Comparison of ENCODE assay signal across 9 cellular contexts in the genomic region with DNA sequence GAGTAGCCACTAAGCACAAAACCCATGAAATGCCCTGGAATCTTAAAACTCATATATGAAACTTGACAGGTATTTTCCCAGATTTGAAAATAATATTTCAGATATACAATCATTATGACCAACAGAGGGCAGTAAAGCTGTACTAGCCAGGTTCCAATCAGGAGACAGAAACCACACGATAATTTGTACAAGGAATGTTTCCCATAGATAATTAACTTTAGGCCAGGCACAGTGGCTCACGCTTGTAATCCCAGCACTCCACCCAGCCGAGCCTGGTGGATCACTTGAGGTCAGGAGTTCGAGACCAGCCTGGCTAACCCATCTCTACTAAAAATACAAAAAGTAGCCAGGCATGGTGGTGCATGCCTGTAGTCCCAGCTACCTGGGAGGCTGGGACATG. TPM values are rescaled to one million over a fixed set of nuclear protein-coding genes. Genes with fewer than 3 reads are reported as not detected.
DNase-seq lines count a peak whose midpoint lies in the region; ATAC-seq, FAIRE-seq and TF ChIP-seq lines count a peak whose summit lies in the region.
"Had no signal": no experiment of that assay in that cellular context is flagged by ENCODE, and none has a peak within 500 bp of the region (broad histone marks: within the 10 kb centered on the region; RNA-seq: fewer than 3 reads in every experiment).

No MANE protein-coding gene starts in this region.

- H3K4me1 Mint-ChIP-seq in activated naive CD8-positive, alpha-beta T cell treated with anti-CD3 and anti-CD28 coated beads, Interleukin-2, amount 50 U/mL, for 24 hours = peaks cover 8% of the 10 kb centered on the region

- H3K27me3 Mint-ChIP-seq in activated naive CD8-positive, alpha-beta T cell treated with anti-CD3 and anti-CD28 coated beads, Interleukin-2, amount 50 U/mL, for 24 hours = peaks cover 12% of the 10 kb centered on the region

- H3K79me2 ChIP-seq in OCI-LY7 (ENCODE audit: insufficient read depth, low read depth, low read length) = no peaks in the 10 kb centered on the region

- H3K4me3 ChIP-seq in A549 = no peak overlapping the region
- H3K4me3 ChIP-seq in OCI-LY7 (ENCODE audit: low read depth, low read length, poor library complexity, severe bottlenecking) = no peak overlapping the region
- H3K4me3 ChIP-seq in fibroblast of pulmonary artery (replicated peaks; ENCODE audit: low read depth, low read length) = no peak overlapping the region

- no peaks in the 10 kb centered on the region for H4K20me1 ChIP-seq in OCI-LY7 (ENCODE audit: insufficient read depth, low read length)

- BruUV-seq in OCI-LY7 (replicated peaks; lab: Mats Ljungman, UMichigan) = no TSS peak

- DNase-seq in A549 (ENCODE audit: low read depth in 1 of 2, low spot score in 1 of 2) (peak; percentile 37 to 46), OCI-LY7 (ENCODE audit: low spot score) (peak; percentile 36), fibroblast of pulmonary artery (ENCODE audit: low read depth) (peak; percentile 30), NCI-H128 (lab: John Stamatoyannopoulos, UW; ENCODE audit: unreplicated experiment) (no peak)
- no peak for DNase-seq in activated naive CD8-positive, alpha-beta T cell treated with anti-CD3 and anti-CD28 coated beads, Interleukin-2, amount 50 U/mL, for 24 hours
- DNase-seq: activated CD4-positive, alpha-beta T cell treated with anti-CD3 and anti-CD28 coated beads for 36 hours had no signal

- POLR2A ChIA-PET in A549 (lab: Yijun Ruan, JAX) = interaction anchor here (1.5 kb wide), 1 partner anchor 31 kb away, joined by 5 read pairs; a partner anchor contains a TSS
- POLR2A ChIA-PET in OCI-LY7 (lab: Charles Lee) = no interaction called here

- H3K4me2 ChIP-seq in A549 (no peak overlapping the region), OCI-LY7 (ENCODE audit: low read length) (no peak overlapping the region)

- no peak for TF ChIP-seq EP300 in A549 (IDR thresholded peaks at IDR 0.05)

- intact Hi-C loops in OCI-LY7 (cut with micrococcal nuclease; ENCODE audit: unreplicated experiment) = no loop called here

- H3K9me3 ChIP-seq in A549 (peaks cover 4% of the 10 kb centered on the region; the same call in 2 of the 3 replicates), OCI-LY7 (ENCODE audit: low read length) (no peaks in the 10 kb centered on the region)

- H3K36me3 ChIP-seq in OCI-LY7 (ENCODE audit: insufficient read depth, low read length) = no peaks in the 10 kb centered on the region

- no peaks in the 10 kb centered on the region for H3K9me2 ChIP-seq in OCI-LY7 (ENCODE audit: insufficient read depth, low read length)

- H3K9me3 Mint-ChIP-seq in activated naive CD8-positive, alpha-beta T cell treated with anti-CD3 and anti-CD28 coated beads, Interleukin-2, amount 50 U/mL, for 24 hours = peaks cover 4% of the 10 kb centered on the region

- no peak for ATAC-seq in A549
- no peak for ATAC-seq in HG03025 (IDR thresholded peaks at IDR 0.05; ENCODE audit: low FRiP score, unreplicated experiment)
- ATAC-seq in HG03135 (IDR thresholded peaks at IDR 0.05; ENCODE audit: unreplicated experiment) = no peak
- no peak for ATAC-seq in activated naive CD8-positive, alpha-beta T cell treated with anti-CD3 and anti-CD28 coated beads, Interleukin-2, amount 50 U/mL, for 24 hours
- ATAC-seq: activated CD4-positive, alpha-beta T cell treated with anti-CD3 and anti-CD28 coated beads for 36 hours had no signal

- no peaks in the 10 kb centered on the region for H3K36me3 Mint-ChIP-seq in activated naive CD8-positive, alpha-beta T cell treated with anti-CD3 and anti-CD28 coated beads, Interleukin-2, amount 50 U/mL, for 24 hours (ENCODE audit: low read depth)

- CTCF ChIA-PET in A549 (lab: Yijun Ruan, JAX) (interaction anchor here (0.7 to 8.8 kb wide), 14 partner anchors 8 to 139 kb away, joined by 3 to 86 read pairs (median 4); a partner anchor contains a TSS), OCI-LY7 (lab: Charles Lee; ENCODE audit: unreplicated experiment) (no interaction called here)

- TF ChIP-seq CTCF in A549 (IDR thresholded peaks at IDR 0.05) (peak; percentile 44), GM12873 (IDR thresholded peaks at IDR 0.05; ENCODE audit: insufficient read depth, low read depth, low read length, missing control alignments) (peak; percentile 27), OCI-LY7 (conservative IDR thresholded peaks at IDR 0.05; ENCODE audit: low read length) (peak; percentile 78), fibroblast of pulmonary artery (IDR thresholded peaks at IDR 0.05; ENCODE audit: low read length, missing control alignments) (peak; percentile 49)

- no peak overlapping the region for H2AFZ ChIP-seq in OCI-LY7 (ENCODE audit: low read length)

- no peak overlapping the region for H3K4me3 Mint-ChIP-seq in activated naive CD8-positive, alpha-beta T cell treated with anti-CD3 and anti-CD28 coated beads, Interleukin-2, amount 50 U/mL, for 24 hours
- H3K4me3 Mint-ChIP-seq: activated CD4-positive, alpha-beta T cell treated with anti-CD3 and anti-CD28 coated beads for 36 hours had no signal

- no peak overlapping the region for H3K27ac Mint-ChIP-seq in activated naive CD8-positive, alpha-beta T cell treated with anti-CD3 and anti-CD28 coated beads, Interleukin-2, amount 50 U/mL, for 24 hours
- H3K27ac Mint-ChIP-seq: activated CD4-positive, alpha-beta T cell treated with anti-CD3 and anti-CD28 coated beads for 36 hours had no signal

- no peak for TF ChIP-seq POLR2A in A549 (IDR thresholded peaks at IDR 0.05; ENCODE audit: low read length)

- FAIRE-seq in A549 (lab: Jason Lieb, UNC) = no peak

- H3K27ac ChIP-seq in A549 (no peak overlapping the region), OCI-LY7 (ENCODE audit: low read depth, low read length, poor library complexity, severe bottlenecking) (no peak overlapping the region)

- H3K4me1 ChIP-seq in A549 (0 out of 3 replicates have a peak, but pooled peaks cover 3% of the 10 kb centered on the region), OCI-LY7 (ENCODE audit: insufficient read depth, low read length, poor library complexity, severe bottlenecking) (peaks cover 5% of the 10 kb centered on the region)

- WGBS in A549 (ENCODE audit: missing lambda C conversion rate) = 11% methylated on average over 4 of the region's 4 CpGs

- peak; percentile 17 to 32; a peak in 2 of 5 replicates for TF ChIP-seq RAD21 in A549 (conservative IDR thresholded peaks at IDR 0.05 in 1 of 2, IDR thresholded peaks at IDR 0.05 in 1 of 2)

TF ChIP-seq in A549, 52 proteins besides CTCF, POLR2A, EP300 and RAD21:
- TF ChIP-seq RARB (CRISPR knock-in tag; IDR thresholded peaks at IDR 0.05) (no peak), HOXB13 (CRISPR knock-in tag; IDR thresholded peaks at IDR 0.05; ENCODE audit: low read depth) (no peak), FOXS1 (CRISPR knock-in tag; IDR thresholded peaks at IDR 0.05) (no peak), MAZ (IDR thresholded peaks at IDR 0.05; ENCODE audit: borderline replicate concordance, low read depth, low read length) (no peak)
- TF ChIP-seq, protein P1, sequence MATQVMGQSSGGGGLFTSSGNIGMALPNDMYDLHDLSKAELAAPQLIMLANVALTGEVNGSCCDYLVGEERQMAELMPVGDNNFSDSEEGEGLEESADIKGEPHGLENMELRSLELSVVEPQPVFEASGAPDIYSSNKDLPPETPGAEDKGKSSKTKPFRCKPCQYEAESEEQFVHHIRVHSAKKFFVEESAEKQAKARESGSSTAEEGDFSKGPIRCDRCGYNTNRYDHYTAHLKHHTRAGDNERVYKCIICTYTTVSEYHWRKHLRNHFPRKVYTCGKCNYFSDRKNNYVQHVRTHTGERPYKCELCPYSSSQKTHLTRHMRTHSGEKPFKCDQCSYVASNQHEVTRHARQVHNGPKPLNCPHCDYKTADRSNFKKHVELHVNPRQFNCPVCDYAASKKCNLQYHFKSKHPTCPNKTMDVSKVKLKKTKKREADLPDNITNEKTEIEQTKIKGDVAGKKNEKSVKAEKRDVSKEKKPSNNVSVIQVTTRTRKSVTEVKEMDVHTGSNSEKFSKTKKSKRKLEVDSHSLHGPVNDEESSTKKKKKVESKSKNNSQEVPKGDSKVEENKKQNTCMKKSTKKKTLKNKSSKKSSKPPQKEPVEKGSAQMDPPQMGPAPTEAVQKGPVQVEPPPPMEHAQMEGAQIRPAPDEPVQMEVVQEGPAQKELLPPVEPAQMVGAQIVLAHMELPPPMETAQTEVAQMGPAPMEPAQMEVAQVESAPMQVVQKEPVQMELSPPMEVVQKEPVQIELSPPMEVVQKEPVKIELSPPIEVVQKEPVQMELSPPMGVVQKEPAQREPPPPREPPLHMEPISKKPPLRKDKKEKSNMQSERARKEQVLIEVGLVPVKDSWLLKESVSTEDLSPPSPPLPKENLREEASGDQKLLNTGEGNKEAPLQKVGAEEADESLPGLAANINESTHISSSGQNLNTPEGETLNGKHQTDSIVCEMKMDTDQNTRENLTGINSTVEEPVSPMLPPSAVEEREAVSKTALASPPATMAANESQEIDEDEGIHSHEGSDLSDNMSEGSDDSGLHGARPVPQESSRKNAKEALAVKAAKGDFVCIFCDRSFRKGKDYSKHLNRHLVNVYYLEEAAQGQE (IDR thresholded peaks at IDR 0.05) = no peak
- TF ChIP-seq, protein P2, sequence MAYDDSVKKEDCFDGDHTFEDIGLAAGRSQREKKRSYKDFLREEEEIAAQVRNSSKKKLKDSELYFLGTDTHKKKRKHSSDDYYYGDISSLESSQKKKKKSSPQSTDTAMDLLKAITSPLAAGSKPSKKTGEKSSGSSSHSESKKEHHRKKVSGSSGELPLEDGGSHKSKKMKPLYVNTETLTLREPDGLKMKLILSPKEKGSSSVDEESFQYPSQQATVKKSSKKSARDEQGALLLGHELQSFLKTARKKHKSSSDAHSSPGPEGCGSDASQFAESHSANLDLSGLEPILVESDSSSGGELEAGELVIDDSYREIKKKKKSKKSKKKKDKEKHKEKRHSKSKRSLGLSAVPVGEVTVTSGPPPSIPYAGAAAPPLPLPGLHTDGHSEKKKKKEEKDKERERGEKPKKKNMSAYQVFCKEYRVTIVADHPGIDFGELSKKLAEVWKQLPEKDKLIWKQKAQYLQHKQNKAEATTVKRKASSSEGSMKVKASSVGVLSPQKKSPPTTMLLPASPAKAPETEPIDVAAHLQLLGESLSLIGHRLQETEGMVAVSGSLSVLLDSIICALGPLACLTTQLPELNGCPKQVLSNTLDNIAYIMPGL (CRISPR knock-in tag; IDR thresholded peaks at IDR 0.05; ENCODE audit: borderline replicate concordance) = no peak
TF ChIP-seq in A549: peak in this region for 0.

RNA-seq across cellular contexts. Expression of a gene that starts 31.0 kb away (rescaled TPM):
- polyA plus RNA-seq in A549 (2011; rRNA removed) (65.6 and 105 TPM in 2 replicates), A549 (2017; fragmentation: RNase III; extraction: RNeasy Plus Mini Kit Qiagen cat#74134 plus additional on column Dnase treatment) (42.5 to 45.1 TPM (median 45.0 TPM) in 3 replicates)
- 26.2 and 28.3 TPM in 2 replicates for polyA plus RNA-seq in A549 (2012; cell fraction: cytosol; rRNA removed)
- polyA plus RNA-seq in A549 (2012; cell fraction: nucleus; rRNA removed) = 34.2 and 37.4 TPM in 2 replicates
- 32.4 and 36.7 TPM in 2 replicates for polyA minus RNA-seq in A549 (2011; rRNA and poly(A)+ RNA removed)
- total RNA-seq in OCI-LY7 (2014; rRNA removed; shearing (Covaris generic)) = 44.1 and 44.2 TPM in 2 replicates
- total RNA-seq in OCI-LY7 (2022) = 50.7 and 57.0 TPM in 2 replicates

Comparison
In these comparisons a context has a peak if more than half of its experiments do, and no peak if none do; other contexts are left out.
1. DNase-seq: peak in A549 (2 of 2), OCI-LY7 (single experiment) and fibroblast of pulmonary artery (single experiment); none in NCI-H128 (single experiment) and activated naive CD8-positive, alpha-beta T cell treated with anti-CD3 and anti-CD28 coated beads, Interleukin-2, amount 50 U/mL, for 24 hours (single experiment).
2. CTCF ChIP-seq: peak in every context shown above with its lines; median percentile 78 in OCI-LY7; 49 in fibroblast of pulmonary artery; 44 in A549; 27 in GM12873.